ENCODE assay signal across 19 cellular contexts in genomic region chr12:106415134-106415533, GRCh38.
DNase-seq lines count a peak whose midpoint lies in the region; ATAC-seq and TF ChIP-seq lines count a peak whose summit lies in the region.
"Had no signal": no experiment of that assay in that cellular context is flagged by ENCODE, and none has a peak within 500 bp of the region (broad histone marks: within the 10 kb centered on the region; RNA-seq: fewer than 3 reads in every experiment).

No MANE protein-coding gene starts in this region.

- no peak for TF ChIP-seq CTCF in AG09309 (IDR thresholded peaks at IDR 0.05; ENCODE audit: control insufficient read depth, insufficient read depth, low read depth, low read length, missing control alignments)
- TF ChIP-seq CTCF in astrocyte of the spinal cord (IDR thresholded peaks at IDR 0.05; ENCODE audit: low read depth, low read length) = no peak

- POLR2A ChIA-PET in HEK293T (lab: Yijun Ruan, JAX) = no interaction called here

- H3K4me3 ChIP-seq in AG09309 (ENCODE audit: control insufficient read depth, low read depth, low read length) (no peak overlapping the region), astrocyte of the spinal cord (ENCODE audit: low read depth, low read length) (no peak overlapping the region)
- H3K4me3 ChIP-seq: colonic mucosa, esophagus muscularis mucosa, MG63, Peyer's patch had no signal

- CTCF ChIA-PET in HEK293T (lab: Yijun Ruan, JAX) = no interaction called here

- ATAC-seq in HG03196 (IDR thresholded peaks at IDR 0.05; ENCODE audit: unreplicated experiment) = no peak
- ATAC-seq in GM18868 (IDR thresholded peaks at IDR 0.05; ENCODE audit: unreplicated experiment) = no peak
- ATAC-seq in HG03097 (IDR thresholded peaks at IDR 0.05; ENCODE audit: low FRiP score, unreplicated experiment) = no peak
- ATAC-seq: stimulated activated naive CD8-positive, alpha-beta T cell treated with anti-CD3 and anti-CD28 coated beads, Interleukin-15, amount 100 ng/mL, for 72 hours; T-helper 17 cell had no signal

- DNase-seq in AG09309 (ENCODE audit: low read depth) (peak; percentile 33), HS-5 (ENCODE audit: low read depth) (peak; percentile 89), astrocyte of the spinal cord (ENCODE audit: low read depth, low spot score) (peak; percentile 12), iris pigment epithelial cell (ENCODE audit: low read depth) (peak; percentile 79), HEK293T (ENCODE audit: extremely low spot score) (no peak)
- DNase-seq: activated CD4-positive, alpha-beta T cell treated with anti-CD3 and anti-CD28 coated beads for 4 hours; activated T-cell treated with anti-CD3 and anti-CD28 coated beads, Interleukin-2, amount 50 U/mL, for 1 hour; colonic mucosa; MG63; NCI-H2029 treated with DMSO at 0.1 percent for 48 hours; NCI-H526; nucleus accumbens; Peyer's patch; stimulated activated naive CD8-positive, alpha-beta T cell treated with anti-CD3 and anti-CD28 coated beads, Interleukin-15, amount 100 ng/mL, for 72 hours; T-helper 17 cell had no signal

- in situ Hi-C loops in astrocyte of the spinal cord (cut with HindIII; ENCODE audit: low sequenced_read_pairs) = no loop called here

TF ChIP-seq in HEK293T, 16 proteins besides CTCF, POLR2A, EP300 and RAD21:
- TF ChIP-seq SUZ12 (IDR thresholded peaks at IDR 0.05) (no peak), ARNT (IDR thresholded peaks at IDR 0.05) (no peak), FOXM1 (IDR thresholded peaks at IDR 0.05; ENCODE audit: borderline replicate concordance) (no peak), HDGF (IDR thresholded peaks at IDR 0.05; ENCODE audit: borderline replicate concordance) (no peak), ZNF384 (IDR thresholded peaks at IDR 0.05) (no peak), NFRKB (IDR thresholded peaks at IDR 0.05) (no peak)
